ENCODE assay signal across 8 cellular contexts in genomic region chr3:141412087-141412935, GRCh38. TPM values are rescaled to one million over a fixed set of nuclear protein-coding genes. Genes with fewer than 3 reads are reported as not detected.
DNase-seq lines count a peak whose midpoint lies in the region; ATAC-seq and TF ChIP-seq lines count a peak whose summit lies in the region.

No MANE protein-coding gene starts in this region.

- H3K27ac ChIP-seq in endodermal cell (ENCODE audit: low read depth, low read length) (peak overlapping the region; percentile 42), muscle layer of colon (ENCODE audit: low read depth, low read length) (peak overlapping the region; percentile 83), tibial artery (peak overlapping the region; percentile 96 to 99)

- peaks cover 31% of the 10 kb centered on the region for H3K36me3 ChIP-seq in endodermal cell (ENCODE audit: control insufficient read depth, insufficient read depth, low read length)
- H3K36me3 ChIP-seq in muscle layer of colon (ENCODE audit: insufficient read depth, low read length), result peaks cover 19% of the 10 kb centered on the region
- peaks cover 16 to 34% (median 29%) of the 10 kb centered on the region in 3 donors for H3K36me3 ChIP-seq in tibial artery

- H3K4me3 Mint-ChIP-seq in activated CD8-positive, alpha-beta T cell treated with anti-CD3 and anti-CD28 coated beads for 36 hours, result peak overlapping the region; percentile 75
- peak overlapping the region; percentile 24 for H3K4me3 Mint-ChIP-seq in endodermal cell

- 58 to 59% methylated on average over 7 to 9 of the region's 10 CpGs for WGBS in endodermal cell (ENCODE audit: insufficient coverage in 1 of 2, insufficient read length in 1 of 2), 2 experiments

- intact Hi-C loops in activated CD8-positive, alpha-beta T cell treated with anti-CD3 and anti-CD28 coated beads for 36 hours (cut with micrococcal nuclease), result no loop called here
- intact Hi-C loops in tibial artery (cut with DNase I; ENCODE audit: low total_unique reads), result no loop called here

- H3K4me3 ChIP-seq in endodermal cell (ENCODE audit: low read length) (no peak overlapping the region), muscle layer of colon (ENCODE audit: low read depth in 1 of 2, low read length in 2 of 2) (peak overlapping the region; percentile 2 to 46), tibial artery (peak overlapping the region; percentile 37 to 47)

- peaks cover 79% of the 10 kb centered on the region for H3K4me1 Mint-ChIP-seq in activated CD8-positive, alpha-beta T cell treated with anti-CD3 and anti-CD28 coated beads for 36 hours (ENCODE audit: low read depth)
- peaks cover 43% of the 10 kb centered on the region for H3K4me1 Mint-ChIP-seq in endodermal cell

- TF ChIP-seq CTCF in activated CD8-positive, alpha-beta T cell treated with anti-CD3 and anti-CD28 coated beads for 36 hours (IDR thresholded peaks at IDR 0.05), result no peak
- TF ChIP-seq CTCF in endodermal cell (conservative IDR thresholded peaks at IDR 0.05) (no peak), tibial artery (IDR thresholded peaks at IDR 0.05) (no peak)

- H3K27me3 ChIP-seq in endodermal cell (ENCODE audit: control insufficient read depth, insufficient read depth, low read length, poor library complexity, severe bottlenecking) (no peaks in the 10 kb centered on the region), muscle layer of colon (ENCODE audit: control insufficient read depth in 1 of 2, insufficient read depth in 2 of 2, low read length in 2 of 2) (no peaks in the 10 kb centered on the region), tibial artery (no peaks in the 10 kb centered on the region)

- H3K27ac Mint-ChIP-seq in activated CD8-positive, alpha-beta T cell treated with anti-CD3 and anti-CD28 coated beads for 36 hours, result peak overlapping the region; percentile 98
- H3K27ac Mint-ChIP-seq in endodermal cell, result peak overlapping the region; percentile 95

- CTCF ChIA-PET in activated CD8-positive, alpha-beta T cell treated with anti-CD3 and anti-CD28 coated beads for 36 hours (lab: Charles Lee), result interaction anchor here (1.0 to 2.9 kb wide), 11 partner anchors 9 to 109 kb away, joined by 3 to 14 read pairs (median 5); no protein-coding TSS in a partner anchor

- no peak overlapping the region for H3K9ac ChIP-seq in endodermal cell (ENCODE audit: extremely low read depth, low read length, poor library complexity, severe bottlenecking)
- H3K9ac ChIP-seq in muscle layer of colon (ENCODE audit: low read length), result peak overlapping the region; percentile 41

- peak; percentile 47 for ATAC-seq in activated CD8-positive, alpha-beta T cell treated with anti-CD3 and anti-CD28 coated beads for 36 hours

- no peaks in the 10 kb centered on the region for H3K9me3 ChIP-seq in endodermal cell (ENCODE audit: control insufficient read depth, low read length)
- no peaks in the 10 kb centered on the region for H3K9me3 ChIP-seq in muscle layer of colon (ENCODE audit: low read length)
- H3K9me3 ChIP-seq in tibial artery, result no peaks in the 10 kb centered on the region

- H3K4me1 ChIP-seq in endodermal cell (ENCODE audit: control insufficient read depth, insufficient read depth, low read length) (peaks cover 18% of the 10 kb centered on the region), muscle layer of colon (ENCODE audit: insufficient read depth, low read length) (peaks cover 80% of the 10 kb centered on the region), tibial artery (peaks cover 0 to 96% (median 75%) of the 10 kb centered on the region in 4 donors)

- no peaks in the 10 kb centered on the region for H3K27me3 Mint-ChIP-seq in activated CD8-positive, alpha-beta T cell treated with anti-CD3 and anti-CD28 coated beads for 36 hours
- H3K27me3 Mint-ChIP-seq in endodermal cell (ENCODE audit: insufficient read depth), result peaks cover 18% of the 10 kb centered on the region

- POLR2A ChIA-PET in activated CD8-positive, alpha-beta T cell treated with anti-CD3 and anti-CD28 coated beads for 36 hours (lab: Charles Lee), result interaction anchor here (0.8 to 2.3 kb wide), 9 partner anchors 9 to 100 kb away, joined by 3 to 15 read pairs (median 4); no protein-coding TSS in a partner anchor

- DNase-seq in NCI-H748 (lab: John Stamatoyannopoulos, UW; ENCODE audit: unreplicated experiment) (peak; percentile 58), NCI-H748 treated with DMSO at 0.1 percent for 48 hours (lab: John Stamatoyannopoulos, UW) (no peak), NCI-H2029 treated with DMSO at 0.1 percent for 48 hours (lab: John Stamatoyannopoulos, UW) (peak; percentile 70), endodermal cell (no peak), tibial artery (peak; percentile 80 to 83), D341Med (ENCODE audit: low spot score) (no peak)
- peak; percentile 72 for DNase-seq in activated CD8-positive, alpha-beta T cell treated with anti-CD3 and anti-CD28 coated beads for 36 hours

- H3K36me3 Mint-ChIP-seq in activated CD8-positive, alpha-beta T cell treated with anti-CD3 and anti-CD28 coated beads for 36 hours (ENCODE audit: low read depth), result peaks cover 32% of the 10 kb centered on the region
- peaks cover 31% of the 10 kb centered on the region for H3K36me3 Mint-ChIP-seq in endodermal cell (ENCODE audit: low read depth)

- H3K9me3 Mint-ChIP-seq in activated CD8-positive, alpha-beta T cell treated with anti-CD3 and anti-CD28 coated beads for 36 hours, result no peaks in the 10 kb centered on the region
- H3K9me3 Mint-ChIP-seq in endodermal cell, result no peaks in the 10 kb centered on the region

RNA-seq across cellular contexts. Expression of gene ZBTB38, which starts 44.0 kb away (rescaled TPM):
- 10 to 100 TPM; 20.4 to 21.2 TPM for total RNA-seq in activated CD8-positive, alpha-beta T cell treated with anti-CD3 and anti-CD28 coated beads for 36 hours
- total RNA-seq in endodermal cell, result 10 to 100 TPM; 27.3 to 28.2 TPM
- polyA plus RNA-seq in endodermal cell (2013, experiment 1 of 2), result 19.0 TPM
- 17.6 TPM for polyA plus RNA-seq in endodermal cell (2013, experiment 2 of 2)

Comparison
In these comparisons a context has a peak if more than half of its experiments do, and no peak if none do; other contexts are left out.
1. DNase-seq: peak in NCI-H748 (single experiment), NCI-H2029 treated with DMSO at 0.1 percent for 48 hours (single experiment), activated CD8-positive, alpha-beta T cell treated with anti-CD3 and anti-CD28 coated beads for 36 hours (single experiment) and tibial artery (2 of 2); none in NCI-H748 treated with DMSO at 0.1 percent for 48 hours (single experiment), endodermal cell (single experiment) and D341Med (single experiment).
2. H3K27ac ChIP-seq: peak in every context shown above with its lines; median percentile 98 in tibial artery; 83 in muscle layer of colon; 42 in endodermal cell.